ENCODE assay signal across 8 cellular contexts in the genomic region with DNA sequence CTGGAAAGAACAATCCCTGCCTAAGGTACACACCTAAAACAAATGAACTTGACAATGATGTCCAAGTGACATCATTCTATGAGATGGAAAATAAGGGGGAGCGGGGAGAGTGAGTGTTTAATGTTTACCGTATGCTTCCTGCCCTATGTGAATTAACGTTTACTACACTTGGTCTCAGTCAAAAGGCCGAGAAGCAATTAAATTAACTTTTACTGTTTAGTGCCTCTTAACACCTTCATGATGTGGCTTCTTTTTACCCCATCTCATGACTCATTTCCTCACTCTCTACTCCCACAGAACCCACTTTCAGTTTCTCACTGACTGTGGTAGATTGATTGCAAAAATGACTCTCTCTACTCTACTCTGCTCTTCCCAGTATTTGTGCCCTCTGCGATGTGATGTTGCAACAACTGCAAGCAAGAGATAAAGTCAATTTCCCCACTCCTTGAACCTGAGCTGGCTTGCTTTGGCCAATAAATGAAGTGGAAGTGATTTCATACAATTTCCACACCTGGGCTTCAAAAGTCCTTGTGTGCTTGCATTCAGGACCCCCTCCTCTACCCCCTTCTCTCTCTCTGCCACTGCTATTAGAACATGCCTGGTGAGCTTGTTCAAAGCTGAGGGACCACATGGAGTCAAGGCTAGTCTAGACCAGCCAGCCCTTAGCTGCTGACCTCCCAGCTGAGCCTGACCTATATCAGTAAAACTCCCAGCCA. TPM values are rescaled to one million over a fixed set of nuclear protein-coding genes. Genes with fewer than 3 reads are reported as not detected.
A peak's percentile ranks its signal among the peaks of the same experiment; 100 is the strongest.
DNase-seq lines count a peak whose midpoint lies in the region; ATAC-seq lines count a peak whose summit lies in the region.

No MANE protein-coding gene starts in this region.

- no peak overlapping the region for H3K4me3 ChIP-seq in neuronal stem cell (ENCODE audit: low read length in 2 of 2)

- no peaks in the 10 kb centered on the region for H3K4me1 ChIP-seq in neuronal stem cell (ENCODE audit: control insufficient read depth in 2 of 2, insufficient read depth in 1 of 2, low read depth in 1 of 2, low read length in 2 of 2)

- H3K27me3 ChIP-seq in neuronal stem cell (ENCODE audit: control insufficient read depth in 3 of 3, insufficient read depth in 3 of 3, low read depth in 1 of 3, low read length in 3 of 3): peaks cover 0 to 16% (median 2%) of the 10 kb centered on the region in 3 experiments

- no peak overlapping the region for H2AK5ac ChIP-seq in neuronal stem cell (ENCODE audit: low read depth, low read length)

- no peak overlapping the region for H4K91ac ChIP-seq in neuronal stem cell (ENCODE audit: low read depth, low read length, poor library complexity)

- no peak overlapping the region for H3K18ac ChIP-seq in neuronal stem cell (ENCODE audit: low read length)

- H2BK15ac ChIP-seq in neuronal stem cell (ENCODE audit: low read length): no peak overlapping the region

- H3K14ac ChIP-seq in neuronal stem cell (ENCODE audit: low read length): no peak overlapping the region

- no peak overlapping the region for H2BK12ac ChIP-seq in neuronal stem cell (ENCODE audit: low read length)

- DNase-seq in NCI-H1436 (lab: John Stamatoyannopoulos, UW) (peak; percentile 26), NCI-H1436 treated with DMSO at 0.1 percent for 48 hours (lab: John Stamatoyannopoulos, UW) (no peak), KBM-7 (peak; percentile 95), left lobe of liver (ENCODE audit: low spot score) (no peak), medulla oblongata (ENCODE audit: extremely low spot score) (no peak), neuronal stem cell (ENCODE audit: low spot score) (no peak)
- DNase-seq in activated CD8-positive, alpha-beta memory T cell treated with anti-CD3 and anti-CD28 coated beads for 4 hours (ENCODE audit: low read depth in 2 of 2): peak; percentile 8

- peak; percentile 100 for ATAC-seq in GM21737 (IDR thresholded peaks at IDR 0.05; ENCODE audit: unreplicated experiment)
- ATAC-seq in left lobe of liver: peak; percentile 97

- no peak overlapping the region for H2AFZ ChIP-seq in neuronal stem cell (ENCODE audit: low read length)

- H3K9me3 ChIP-seq in neuronal stem cell (replicated peaks in 1 of 2; ENCODE audit: control insufficient read depth in 2 of 2, insufficient read depth in 1 of 2, low read depth in 1 of 2, low read length in 2 of 2): peaks cover 0 to 2% of the 10 kb centered on the region in 2 donors

- in situ Hi-C loops in KBM-7 (cut with MboI; ENCODE audit: low pct_unique_long_range_greater_than_20kb, low sequenced_read_pairs): no loop called here

- H3K9ac ChIP-seq in neuronal stem cell (ENCODE audit: low read depth, low read length, poor library complexity): no peak overlapping the region

- H2BK5ac ChIP-seq in neuronal stem cell (ENCODE audit: low read length): no peak overlapping the region

- no peaks in the 10 kb centered on the region for H3K79me1 ChIP-seq in neuronal stem cell (ENCODE audit: low read depth, low read length)

- no peak overlapping the region for H3K23ac ChIP-seq in neuronal stem cell (ENCODE audit: low read depth, low read length, poor library complexity)

- no peak overlapping the region for H2BK120ac ChIP-seq in neuronal stem cell (ENCODE audit: low read depth, low read length)

- H3K27ac ChIP-seq in neuronal stem cell (replicated peaks; ENCODE audit: low read length): no peak overlapping the region

- H4K8ac ChIP-seq in neuronal stem cell (ENCODE audit: low read depth, low read length): no peak overlapping the region

- H3K4me2 ChIP-seq in neuronal stem cell (ENCODE audit: insufficient read depth, low read length, poor library complexity, severe bottlenecking): no peak overlapping the region

- no CpG with 5 or more reads among the region's 5 CpGs for WGBS in neuronal stem cell (ENCODE audit: extremely low coverage in 2 of 2, insufficient read length in 2 of 2, insufficient replicate concordance in 1 of 2), 2 donors

- no peak overlapping the region for H3K4ac ChIP-seq in neuronal stem cell (ENCODE audit: low read length)

- no peaks in the 10 kb centered on the region for H3K36me3 ChIP-seq in neuronal stem cell (replicated peaks in 1 of 2; ENCODE audit: control insufficient read depth in 2 of 2, insufficient read depth in 2 of 2, low read length in 2 of 2)

RNA-seq across cellular contexts. Expression of gene ALKBH3, which starts 11.6 kb away (rescaled TPM):
- 14.6 TPM for total RNA-seq in left lobe of liver
- polyA plus RNA-seq in neuronal stem cell (2013, experiment 1 of 2): 15.5 TPM
- polyA plus RNA-seq in neuronal stem cell (2013, experiment 2 of 2): 14.1 TPM

Comparison
In these comparisons a context has a peak if more than half of its experiments do, and no peak if none do; other contexts are left out.
1. DNase-seq: peak in NCI-H1436 (single experiment), KBM-7 (single experiment) and activated CD8-positive, alpha-beta memory T cell treated with anti-CD3 and anti-CD28 coated beads for 4 hours (2 of 2); none in NCI-H1436 treated with DMSO at 0.1 percent for 48 hours (single experiment), left lobe of liver (single experiment), medulla oblongata (single experiment) and neuronal stem cell (single experiment).